Comparison of ENCODE assay signal across 1 cellular context in genomic region chr1:3501856-3502665, GRCh38.
TF ChIP-seq lines count a peak whose summit lies in the region.

No MANE protein-coding gene starts in this region.

TF ChIP-seq in K562, 482 proteins besides CTCF, POLR2A, EP300 and RAD21 (continued from another document):
- TF ChIP-seq PTBP1 (IDR thresholded peaks at IDR 0.05; ENCODE audit: low read depth, low read length) (no peak), NR2C2 (CRISPR knock-in tag; IDR thresholded peaks at IDR 0.05) (peak; percentile 52; the same call in 1 of the 2 replicates), NR2C2 (tag; IDR thresholded peaks at IDR 0.05) (no peak), VEZF1 (CRISPR knock-in tag; IDR thresholded peaks at IDR 0.05) (peak; percentile 58; the same call in 1 of the 2 replicates), MIER1 (IDR thresholded peaks at IDR 0.05; ENCODE audit: low read depth) (peak; percentile 82), REST (CRISPR knock-in tag; IDR thresholded peaks at IDR 0.05; ENCODE audit: low read depth) (peak; percentile 95), C11orf30 (IDR thresholded peaks at IDR 0.05; ENCODE audit: low read depth) (no peak), NFRKB (IDR thresholded peaks at IDR 0.05; ENCODE audit: low read depth) (no peak), EHMT2 (IDR thresholded peaks at IDR 0.05) (peak; percentile 93)
- TF ChIP-seq, protein P1, sequence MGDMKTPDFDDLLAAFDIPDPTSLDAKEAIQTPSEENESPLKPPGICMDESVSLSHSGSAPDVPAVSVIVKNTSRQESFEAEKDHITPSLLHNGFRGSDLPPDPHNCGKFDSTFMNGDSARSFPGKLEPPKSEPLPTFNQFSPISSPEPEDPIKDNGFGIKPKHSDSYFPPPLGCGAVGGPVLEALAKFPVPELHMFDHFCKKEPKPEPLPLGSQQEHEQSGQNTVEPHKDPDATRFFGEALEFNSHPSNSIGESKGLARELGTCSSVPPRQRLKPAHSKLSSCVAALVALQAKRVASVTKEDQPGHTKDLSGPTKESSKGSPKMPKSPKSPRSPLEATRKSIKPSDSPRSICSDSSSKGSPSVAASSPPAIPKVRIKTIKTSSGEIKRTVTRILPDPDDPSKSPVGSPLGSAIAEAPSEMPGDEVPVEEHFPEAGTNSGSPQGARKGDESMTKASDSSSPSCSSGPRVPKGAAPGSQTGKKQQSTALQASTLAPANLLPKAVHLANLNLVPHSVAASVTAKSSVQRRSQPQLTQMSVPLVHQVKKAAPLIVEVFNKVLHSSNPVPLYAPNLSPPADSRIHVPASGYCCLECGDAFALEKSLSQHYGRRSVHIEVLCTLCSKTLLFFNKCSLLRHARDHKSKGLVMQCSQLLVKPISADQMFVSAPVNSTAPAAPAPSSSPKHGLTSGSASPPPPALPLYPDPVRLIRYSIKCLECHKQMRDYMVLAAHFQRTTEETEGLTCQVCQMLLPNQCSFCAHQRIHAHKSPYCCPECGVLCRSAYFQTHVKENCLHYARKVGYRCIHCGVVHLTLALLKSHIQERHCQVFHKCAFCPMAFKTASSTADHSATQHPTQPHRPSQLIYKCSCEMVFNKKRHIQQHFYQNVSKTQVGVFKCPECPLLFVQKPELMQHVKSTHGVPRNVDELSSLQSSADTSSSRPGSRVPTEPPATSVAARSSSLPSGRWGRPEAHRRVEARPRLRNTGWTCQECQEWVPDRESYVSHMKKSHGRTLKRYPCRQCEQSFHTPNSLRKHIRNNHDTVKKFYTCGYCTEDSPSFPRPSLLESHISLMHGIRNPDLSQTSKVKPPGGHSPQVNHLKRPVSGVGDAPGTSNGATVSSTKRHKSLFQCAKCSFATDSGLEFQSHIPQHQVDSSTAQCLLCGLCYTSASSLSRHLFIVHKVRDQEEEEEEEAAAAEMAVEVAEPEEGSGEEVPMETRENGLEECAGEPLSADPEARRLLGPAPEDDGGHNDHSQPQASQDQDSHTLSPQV (IDR thresholded peaks at IDR 0.05), result no peak
- TF ChIP-seq, protein P2, sequence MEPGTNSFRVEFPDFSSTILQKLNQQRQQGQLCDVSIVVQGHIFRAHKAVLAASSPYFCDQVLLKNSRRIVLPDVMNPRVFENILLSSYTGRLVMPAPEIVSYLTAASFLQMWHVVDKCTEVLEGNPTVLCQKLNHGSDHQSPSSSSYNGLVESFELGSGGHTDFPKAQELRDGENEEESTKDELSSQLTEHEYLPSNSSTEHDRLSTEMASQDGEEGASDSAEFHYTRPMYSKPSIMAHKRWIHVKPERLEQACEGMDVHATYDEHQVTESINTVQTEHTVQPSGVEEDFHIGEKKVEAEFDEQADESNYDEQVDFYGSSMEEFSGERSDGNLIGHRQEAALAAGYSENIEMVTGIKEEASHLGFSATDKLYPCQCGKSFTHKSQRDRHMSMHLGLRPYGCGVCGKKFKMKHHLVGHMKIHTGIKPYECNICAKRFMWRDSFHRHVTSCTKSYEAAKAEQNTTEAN (CRISPR knock-in tag; IDR thresholded peaks at IDR 0.05), result 0 out of 2 replicates have a peak, but pooled peaks have one; percentile 49
- TF ChIP-seq, protein P3, sequence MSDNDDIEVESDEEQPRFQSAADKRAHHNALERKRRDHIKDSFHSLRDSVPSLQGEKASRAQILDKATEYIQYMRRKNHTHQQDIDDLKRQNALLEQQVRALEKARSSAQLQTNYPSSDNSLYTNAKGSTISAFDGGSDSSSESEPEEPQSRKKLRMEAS (CRISPR knock-in tag; IDR thresholded peaks at IDR 0.05), result 0 out of 2 replicates have a peak, but pooled peaks have one; percentile 18
- TF ChIP-seq, protein P4, sequence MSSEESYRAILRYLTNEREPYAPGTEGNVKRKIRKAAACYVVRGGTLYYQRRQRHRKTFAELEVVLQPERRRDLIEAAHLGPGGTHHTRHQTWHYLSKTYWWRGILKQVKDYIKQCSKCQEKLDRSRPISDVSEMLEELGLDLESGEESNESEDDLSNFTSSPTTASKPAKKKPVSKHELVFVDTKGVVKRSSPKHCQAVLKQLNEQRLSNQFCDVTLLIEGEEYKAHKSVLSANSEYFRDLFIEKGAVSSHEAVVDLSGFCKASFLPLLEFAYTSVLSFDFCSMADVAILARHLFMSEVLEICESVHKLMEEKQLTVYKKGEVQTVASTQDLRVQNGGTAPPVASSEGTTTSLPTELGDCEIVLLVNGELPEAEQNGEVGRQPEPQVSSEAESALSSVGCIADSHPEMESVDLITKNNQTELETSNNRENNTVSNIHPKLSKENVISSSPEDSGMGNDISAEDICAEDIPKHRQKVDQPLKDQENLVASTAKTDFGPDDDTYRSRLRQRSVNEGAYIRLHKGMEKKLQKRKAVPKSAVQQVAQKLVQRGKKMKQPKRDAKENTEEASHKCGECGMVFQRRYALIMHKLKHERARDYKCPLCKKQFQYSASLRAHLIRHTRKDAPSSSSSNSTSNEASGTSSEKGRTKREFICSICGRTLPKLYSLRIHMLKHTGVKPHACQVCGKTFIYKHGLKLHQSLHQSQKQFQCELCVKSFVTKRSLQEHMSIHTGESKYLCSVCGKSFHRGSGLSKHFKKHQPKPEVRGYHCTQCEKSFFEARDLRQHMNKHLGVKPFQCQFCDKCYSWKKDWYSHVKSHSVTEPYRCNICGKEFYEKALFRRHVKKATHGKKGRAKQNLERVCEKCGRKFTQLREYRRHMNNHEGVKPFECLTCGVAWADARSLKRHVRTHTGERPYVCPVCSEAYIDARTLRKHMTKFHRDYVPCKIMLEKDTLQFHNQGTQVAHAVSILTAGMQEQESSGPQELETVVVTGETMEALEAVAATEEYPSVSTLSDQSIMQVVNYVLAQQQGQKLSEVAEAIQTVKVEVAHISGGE (CRISPR knock-in tag; IDR thresholded peaks at IDR 0.05), result no peak
